In genomic region chrX:56733459-56734046, GRCh38 we compare ENCODE assay signal across 9 cellular contexts. TPM values are rescaled to one million over a fixed set of nuclear protein-coding genes. Genes with fewer than 3 reads are reported as not detected.
A peak's percentile ranks its signal among the peaks of the same experiment; 100 is the strongest.
DNase-seq lines count a peak whose midpoint lies in the region; ATAC-seq and TF ChIP-seq lines count a peak whose summit lies in the region.
"Had no signal": no experiment of that assay in that cellular context is flagged by ENCODE, and none has a peak within 500 bp of the region (broad histone marks: within the 10 kb centered on the region; RNA-seq: fewer than 3 reads in every experiment).

No MANE protein-coding gene starts in this region.

- peak; percentile 47 for TF ChIP-seq CTCF in RWPE1 (conservative IDR thresholded peaks at IDR 0.05; ENCODE audit: low read depth)

- peak; percentile 15 for DNase-seq in NCI-H2029 (lab: John Stamatoyannopoulos, UW)
- no peak for DNase-seq in NCI-H2029 treated with DMSO at 0.1 percent for 48 hours (lab: John Stamatoyannopoulos, UW)
- no peak for DNase-seq in RWPE1 (ENCODE audit: low spot score)
- peak; percentile 42 for DNase-seq in activated naive CD4-positive, alpha-beta T cell treated with anti-CD3 and anti-CD28 coated beads, Interleukin-2, amount 50 U/mL, for 16 hours
- DNase-seq in left ventricle myocardium superior: no peak
- DNase-seq in stimulated activated CD4-positive, alpha-beta T cell treated with anti-CD3 and anti-CD28 coated beads, Interleukin-12 subunit alpha, Interleukin-12 subunit beta, amount 100 ng/mL, for 24 hours (ENCODE audit: low read depth in 2 of 2): peak; percentile 6 to 17

- intact Hi-C loops in left ventricle myocardium superior (cut with micrococcal nuclease): no loop called here

- POLR2A ChIA-PET in RWPE1 (lab: Yijun Ruan, JAX; ENCODE audit: low non-redundant PET): no interaction called here

- no peak overlapping the region for H3K27ac ChIP-seq in RWPE1
- H3K27ac ChIP-seq: epithelial cell of prostate had no signal

- CTCF ChIA-PET in RWPE1 (lab: Yijun Ruan, JAX): interaction anchor here (0.5 to 0.6 kb wide), 3 partner anchors 268 to 471 kb away, joined by 3 to 8 read pairs (median 3); no protein-coding TSS in a partner anchor

- ATAC-seq in HG03342 (IDR thresholded peaks at IDR 0.05; ENCODE audit: unreplicated experiment) (peak; percentile 49), left ventricle myocardium superior (peak; percentile 48), GM21515 (IDR thresholded peaks at IDR 0.05; ENCODE audit: unreplicated experiment) (no peak)

RNA-seq across cellular contexts. Expression of gene NBDY, which starts 4.5 kb away (rescaled TPM):
- 22.1 TPM for total RNA-seq in left ventricle myocardium superior

Comparison
In these comparisons a context has a peak if more than half of its experiments do, and no peak if none do; other contexts are left out.
1. DNase-seq: peak in NCI-H2029 (single experiment), activated naive CD4-positive, alpha-beta T cell treated with anti-CD3 and anti-CD28 coated beads, Interleukin-2, amount 50 U/mL, for 16 hours (single experiment) and stimulated activated CD4-positive, alpha-beta T cell treated with anti-CD3 and anti-CD28 coated beads, Interleukin-12 subunit alpha, Interleukin-12 subunit beta, amount 100 ng/mL, for 24 hours (2 of 2); none in NCI-H2029 treated with DMSO at 0.1 percent for 48 hours (single experiment), RWPE1 (single experiment) and left ventricle myocardium superior (single experiment).